In the genomic region with DNA sequence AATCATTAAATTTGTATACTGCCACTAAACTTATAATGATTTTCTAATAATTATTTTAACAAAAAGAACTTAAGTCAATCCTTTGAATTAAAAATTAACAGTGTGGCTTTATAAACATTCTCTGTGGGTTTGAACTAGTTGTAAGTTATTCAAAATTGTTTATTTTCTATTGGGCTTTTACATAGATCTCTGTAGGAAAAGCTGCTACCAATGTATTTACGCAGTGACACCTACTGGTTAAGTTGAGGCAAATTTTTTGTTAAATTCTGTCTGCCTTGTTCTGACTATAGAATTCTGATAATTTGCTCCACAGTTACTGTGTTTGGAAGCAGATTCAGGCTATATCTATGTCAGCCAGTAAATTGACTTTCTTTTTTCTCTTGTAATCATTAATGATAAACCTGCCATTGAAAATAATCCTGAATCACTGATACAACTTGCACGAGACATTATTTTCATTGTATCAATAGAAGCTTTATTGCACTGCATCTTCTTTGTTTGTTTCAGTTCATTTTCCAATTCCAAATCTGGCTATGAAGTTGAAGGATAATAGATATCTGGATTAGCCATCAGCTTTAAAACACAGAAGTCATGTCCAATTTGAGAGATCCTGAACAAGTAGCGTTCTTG, we compare ENCODE assay signal across 9 cellular contexts.
A peak's percentile ranks its signal among the peaks of the same experiment; 100 is the strongest.
DNase-seq lines count a peak whose midpoint lies in the region; ATAC-seq and TF ChIP-seq lines count a peak whose summit lies in the region.
"Had no signal": no experiment of that assay in that cellular context is flagged by ENCODE, and none has a peak within 500 bp of the region (broad histone marks: within the 10 kb centered on the region; RNA-seq: fewer than 3 reads in every experiment).

No MANE protein-coding gene starts in this region.

- H3K9me3 ChIP-seq in Loucy (ENCODE audit: insufficient read depth, low read depth, low read length) (no peaks in the 10 kb centered on the region), adipocyte (ENCODE audit: control insufficient read depth, low read length) (peaks cover under 1% of the 10 kb centered on the region)

- H3K4me3 ChIP-seq in Loucy (ENCODE audit: low read length, poor library complexity, severe bottlenecking) (no peak overlapping the region), adipocyte (ENCODE audit: low read length) (no peak overlapping the region)

- H3K9me2 ChIP-seq in Loucy (replicated peaks; ENCODE audit: low read depth, low read length): no peaks in the 10 kb centered on the region

- ATAC-seq in HG03196 (IDR thresholded peaks at IDR 0.05; ENCODE audit: unreplicated experiment): no peak
- no peak for ATAC-seq in GM21786 (IDR thresholded peaks at IDR 0.05; ENCODE audit: unreplicated experiment)
- no peak for ATAC-seq in GM21825 (IDR thresholded peaks at IDR 0.05; ENCODE audit: unreplicated experiment)

- H4K20me1 ChIP-seq in Loucy (ENCODE audit: insufficient read depth, low read length, poor library complexity, severe bottlenecking): no peaks in the 10 kb centered on the region

- DNase-seq in NOMO-1 (lab: John Stamatoyannopoulos, UW; ENCODE audit: unreplicated experiment in 2 of 2): peak; percentile 6 to 67
- no peak for DNase-seq in NOMO-1 treated with dmso at 0.1 percent for 144 hours (lab: John Stamatoyannopoulos, UW; ENCODE audit: unreplicated experiment)
- DNase-seq in adipocyte (ENCODE audit: low read depth): peak; percentile 81
- DNase-seq in inferior parietal cortex (ENCODE audit: extremely low spot score): peak; percentile 63
- DNase-seq: activated naive CD8-positive, alpha-beta T cell treated with anti-CD3 and anti-CD28 coated beads, Interleukin-2, amount 10 ng/mL, durations not matched to agents 7 days and 5 days had no signal

- H3K79me2 ChIP-seq in Loucy (ENCODE audit: insufficient read depth, low read length): no peaks in the 10 kb centered on the region

- no peak overlapping the region for H3K4me2 ChIP-seq in Loucy (ENCODE audit: low read depth, low read length, poor library complexity, severe bottlenecking)

- H3K9ac ChIP-seq in Loucy (ENCODE audit: low read depth, low read length, poor library complexity, severe bottlenecking): no peak overlapping the region
- no peak overlapping the region for H3K9ac ChIP-seq in adipocyte (ENCODE audit: low read length)

- peak; percentile 80 for TF ChIP-seq CTCF in Loucy (conservative IDR thresholded peaks at IDR 0.05; ENCODE audit: low read length)

- H3K36me3 ChIP-seq in Loucy (ENCODE audit: insufficient read depth, low read length) (no peaks in the 10 kb centered on the region), adipocyte (ENCODE audit: control insufficient read depth, insufficient read depth, low read length, severe bottlenecking) (no peaks in the 10 kb centered on the region)

- H3K27me3 ChIP-seq in Loucy (ENCODE audit: insufficient read depth, low read length, poor library complexity, severe bottlenecking) (no peaks in the 10 kb centered on the region), adipocyte (replicated peaks; ENCODE audit: control insufficient read depth, insufficient read depth, low read length) (no peaks in the 10 kb centered on the region)

- H2AFZ ChIP-seq in Loucy (ENCODE audit: low read length): no peak overlapping the region

- peaks cover 9% of the 10 kb centered on the region for H3K4me1 ChIP-seq in Loucy (ENCODE audit: insufficient read depth, low read length, poor library complexity, severe bottlenecking)
- H3K4me1 ChIP-seq in adipocyte (ENCODE audit: control insufficient read depth, insufficient read depth, low read length): peaks cover 28% of the 10 kb centered on the region

- H3F3A ChIP-seq in Loucy (ENCODE audit: low read depth): no peaks in the 10 kb centered on the region
